ENCODE assay signal across 8 cellular contexts in genomic region chr9:21558627-21559401, GRCh38.
A peak's percentile ranks its signal among the peaks of the same experiment; 100 is the strongest.
DNase-seq lines count a peak whose midpoint lies in the region; ATAC-seq and TF ChIP-seq lines count a peak whose summit lies in the region.

No MANE protein-coding gene starts in this region.

- peak overlapping the region; percentile 83 for H3K27ac Mint-ChIP-seq in progenitor cell of endocrine pancreas

- no peaks in the 10 kb centered on the region for H3K36me3 Mint-ChIP-seq in progenitor cell of endocrine pancreas (ENCODE audit: insufficient read depth)

- H3K4me1 Mint-ChIP-seq in progenitor cell of endocrine pancreas (ENCODE audit: low read depth): peaks cover 36% of the 10 kb centered on the region

- POLR2A ChIA-PET in HCT116 (lab: Charles Lee) (interaction anchor here (0.8 to 3.9 kb wide), 21 partner anchors 8 to 246 kb away, joined by 3 to 64 read pairs (median 9); partner anchors contain the start of gene MTAP), OCI-LY7 (lab: Charles Lee) (interaction anchor here (0.6 kb wide), 1 partner anchor 23 kb away, joined by 4 read pairs; no protein-coding TSS in a partner anchor)

- peak overlapping the region; percentile 96 for H3K4me3 Mint-ChIP-seq in progenitor cell of endocrine pancreas (ENCODE audit: low read depth)

- H3K9me3 ChIP-seq in HCT116 (ENCODE audit: control insufficient read depth in 1 of 2, insufficient read depth in 1 of 2, low read depth in 1 of 2, low read length in 2 of 2) (no peaks in the 10 kb centered on the region), WERI-Rb-1 (ENCODE audit: severe bottlenecking) (no peaks in the 10 kb centered on the region), OCI-LY7 (ENCODE audit: low read length) (no peaks in the 10 kb centered on the region)

- no peaks in the 10 kb centered on the region for H3K9me3 Mint-ChIP-seq in progenitor cell of endocrine pancreas (ENCODE audit: low read depth)

- CTCF ChIA-PET in HCT116 (lab: Charles Lee): interaction anchor here (1.9 kb wide), 1 partner anchor 230 kb away, joined by 5 read pairs; no protein-coding TSS in a partner anchor
- CTCF ChIA-PET in OCI-LY7 (lab: Charles Lee; ENCODE audit: unreplicated experiment): no interaction called here

- H3K27me3 ChIP-seq in HCT116 (ENCODE audit: insufficient read depth, low read length) (no peaks in the 10 kb centered on the region), WERI-Rb-1 (ENCODE audit: insufficient read depth, low read depth, severe bottlenecking) (peaks cover 55% of the 10 kb centered on the region)

- TF ChIP-seq RAD21 in HCT116 (IDR thresholded peaks at IDR 0.05; ENCODE audit: low read depth): no peak; the same call in 1 of the 2 replicates

- peak overlapping the region; percentile 73 for H3K4me2 ChIP-seq in HCT116 (ENCODE audit: low read length)
- H3K4me2 ChIP-seq in OCI-LY7 (ENCODE audit: low read length): no peak overlapping the region

- 0 out of 2 replicates have a peak, but pooled peaks cover 5% of the 10 kb centered on the region for H4K20me1 ChIP-seq in HCT116 (ENCODE audit: insufficient read depth)
- no peaks in the 10 kb centered on the region for H4K20me1 ChIP-seq in OCI-LY7 (ENCODE audit: insufficient read depth, low read length)

- H3K9ac ChIP-seq in HCT116 (ENCODE audit: low read length): peak overlapping the region; percentile 82

- H3K4me3 ChIP-seq in HCT116 (replicated peaks in 1 of 2; ENCODE audit: low read depth in 1 of 2, low read length in 2 of 2) (peak overlapping the region; percentile 65 to 72), WERI-Rb-1 (ENCODE audit: low read depth, low read length) (peak overlapping the region; percentile 47), OCI-LY7 (ENCODE audit: low read depth, low read length, poor library complexity, severe bottlenecking) (no peak overlapping the region)

- no peaks in the 10 kb centered on the region for H3K27me3 Mint-ChIP-seq in progenitor cell of endocrine pancreas

- ATAC-seq in HCT116 (no peak), HG03045 (IDR thresholded peaks at IDR 0.05; ENCODE audit: unreplicated experiment) (no peak)

- peaks cover 58 to 83% of the 10 kb centered on the region in 2 experiments for H3K4me1 ChIP-seq in HCT116 (ENCODE audit: control insufficient read depth in 1 of 2, insufficient read depth in 2 of 2, low read length in 2 of 2)
- H3K4me1 ChIP-seq in OCI-LY7 (ENCODE audit: insufficient read depth, low read length, poor library complexity, severe bottlenecking): no peaks in the 10 kb centered on the region

- H3K36me3 ChIP-seq in HCT116 (ENCODE audit: control insufficient read depth in 1 of 2, insufficient read depth in 2 of 2, low read length in 2 of 2) (peaks cover 10 to 29% of the 10 kb centered on the region in 2 experiments; a peak in 3 of 4 replicates), WERI-Rb-1 (no peaks in the 10 kb centered on the region), OCI-LY7 (ENCODE audit: insufficient read depth, low read length) (no peaks in the 10 kb centered on the region)

- no peak for TF ChIP-seq CTCF in HCT116 (IDR thresholded peaks at IDR 0.05 in 2 of 3, conservative IDR thresholded peaks at IDR 0.05 in 1 of 3; ENCODE audit: borderline replicate concordance in 1 of 3, insufficient read depth in 1 of 3, low read depth in 2 of 3, low read length in 2 of 3)
- no peak for TF ChIP-seq CTCF in WERI-Rb-1 (IDR thresholded peaks at IDR 0.05; ENCODE audit: low read depth, low read length)
- TF ChIP-seq CTCF in progenitor cell of endocrine pancreas (IDR thresholded peaks at IDR 0.05; ENCODE audit: unreplicated experiment): no peak
- TF ChIP-seq CTCF in OCI-LY7 (conservative IDR thresholded peaks at IDR 0.05; ENCODE audit: low read length): no peak

- H3K27ac ChIP-seq in HCT116 (ENCODE audit: low read depth, low read length) (peak overlapping the region; percentile 99), WERI-Rb-1 (no peak overlapping the region), OCI-LY7 (ENCODE audit: low read depth, low read length, poor library complexity, severe bottlenecking) (no peak overlapping the region)

- peak; percentile 6 for TF ChIP-seq POLR2A in HCT116 (IDR thresholded peaks at IDR 0.05; ENCODE audit: borderline replicate concordance, extremely low read depth, insufficient read depth, insufficient read length)

- H3K9me2 ChIP-seq in HCT116 (ENCODE audit: insufficient read depth): no peaks in the 10 kb centered on the region
- H3K9me2 ChIP-seq in OCI-LY7 (ENCODE audit: insufficient read depth, low read length): no peaks in the 10 kb centered on the region

- BruUV-seq in HCT116 (replicated peaks; lab: Mats Ljungman, UMichigan) (TSS peak; percentile 38), OCI-LY7 (replicated peaks; lab: Mats Ljungman, UMichigan) (no TSS peak)

- RAD21 ChIA-PET in HCT116 (lab: Charles Lee; ENCODE audit: low non-redundant PET in 1 of 2, low total read pairs in 2 of 2, uncharacterized antibody in 2 of 2, unreplicated experiment in 2 of 2): no interaction called here

- intact Hi-C loops in HCT116 (cut with micrococcal nuclease): loop anchor here (2.0 kb wide), 1 partner anchor 126 kb away; no protein-coding TSS in a partner anchor
- intact Hi-C loops in OCI-LY7 (cut with micrococcal nuclease; ENCODE audit: unreplicated experiment): no loop called here

- DNase-seq in GM03348 (ENCODE audit: low spot score): peak; percentile 47
- no peak for DNase-seq in HCT116 (ENCODE audit: low read depth, low spot score)
- DNase-seq in WERI-Rb-1: no peak
- peak; percentile 57 for DNase-seq in fibroblast of peridontal ligament (ENCODE audit: extremely low read depth)
- DNase-seq in progenitor cell of endocrine pancreas (ENCODE audit: low spot score, unreplicated experiment): no peak
- DNase-seq in OCI-LY7 (ENCODE audit: low spot score): no peak
- DNase-seq in SKM-1 treated with dmso at 0.1 percent for 144 hours (lab: John Stamatoyannopoulos, UW; ENCODE audit: unreplicated experiment): no peak

- H3K79me2 ChIP-seq in HCT116 (ENCODE audit: insufficient read depth, low read length) (peaks cover 99% of the 10 kb centered on the region), OCI-LY7 (ENCODE audit: insufficient read depth, low read depth, low read length) (no peaks in the 10 kb centered on the region)

- H2AFZ ChIP-seq in HCT116 (ENCODE audit: low read depth, low read length, poor library complexity, severe bottlenecking) (no peak overlapping the region), OCI-LY7 (ENCODE audit: low read length) (no peak overlapping the region)

TF ChIP-seq in HCT116, 20 proteins besides CTCF, POLR2A, EP300 and RAD21:
- no peak for TF ChIP-seq REST (IDR thresholded peaks at IDR 0.05; ENCODE audit: low read depth)
- no peak for TF ChIP-seq ZNF274 (IDR thresholded peaks at IDR 0.05; ENCODE audit: low read depth, low read length)
- TF ChIP-seq SIN3A (IDR thresholded peaks at IDR 0.05; ENCODE audit: low read depth): no peak
- no peak; the same call in 1 of the 2 replicates for TF ChIP-seq SRF (IDR thresholded peaks at IDR 0.05; ENCODE audit: low read depth)
- no peak for TF ChIP-seq EZH2phosphoT487 (IDR thresholded peaks at IDR 0.05; ENCODE audit: borderline replicate concordance)
- no peak for TF ChIP-seq CBX3 (IDR thresholded peaks at IDR 0.05; ENCODE audit: low read depth)
- TF ChIP-seq CEBPB (IDR thresholded peaks at IDR 0.05; ENCODE audit: low read depth): no peak
- TF ChIP-seq YY1 (IDR thresholded peaks at IDR 0.05; ENCODE audit: extremely low read depth, insufficient replicate concordance, low read depth, low read length): no peak
- no peak for TF ChIP-seq ELF1 (IDR thresholded peaks at IDR 0.05; ENCODE audit: borderline replicate concordance, low read depth)
- no peak for TF ChIP-seq JUND (IDR thresholded peaks at IDR 0.05)
- TF ChIP-seq EGR1 (IDR thresholded peaks at IDR 0.05; ENCODE audit: low read depth): peak; percentile 9; the same call in 1 of the 2 replicates
- TF ChIP-seq EZH2 (IDR thresholded peaks at IDR 0.05): no peak
- peak; percentile 7; the same call in 1 of the 2 replicates for TF ChIP-seq POLR2AphosphoS5 (IDR thresholded peaks at IDR 0.05; ENCODE audit: low read depth, low read length)
- TF ChIP-seq MAX (IDR thresholded peaks at IDR 0.05): no peak
- no peak; the same call in none of the 2 replicates for TF ChIP-seq SP1 (IDR thresholded peaks at IDR 0.05; ENCODE audit: low read depth)
- TF ChIP-seq TCF7L2 (IDR thresholded peaks at IDR 0.05; ENCODE audit: borderline replicate concordance, extremely low read depth, insufficient read depth, insufficient read length): peak; percentile 78
- no peak for TF ChIP-seq FOSL1 (IDR thresholded peaks at IDR 0.05; ENCODE audit: low read depth)

Comparison
In these comparisons a context has a peak if more than half of its experiments do, and no peak if none do; other contexts are left out.
1. DNase-seq: peak in GM03348 (single experiment) and fibroblast of peridontal ligament (single experiment); none in HCT116 (single experiment), WERI-Rb-1 (single experiment), progenitor cell of endocrine pancreas (single experiment), OCI-LY7 (single experiment) and SKM-1 treated with dmso at 0.1 percent for 144 hours (single experiment).